In genomic region chr6:131924881-131925474, GRCh38 we compare ENCODE assay signal across 8 cellular contexts. TPM values are rescaled to one million over a fixed set of nuclear protein-coding genes. Genes with fewer than 3 reads are reported as not detected.
A peak's percentile ranks its signal among the peaks of the same experiment; 100 is the strongest.
DNase-seq lines count a peak whose midpoint lies in the region; ATAC-seq and TF ChIP-seq lines count a peak whose summit lies in the region.

No MANE protein-coding gene starts in this region.

- H3K36me3 ChIP-seq in Karpas-422 (ENCODE audit: insufficient read depth, low read length) (no peaks in the 10 kb centered on the region), aorta (ENCODE audit: control insufficient read depth in 1 of 2, insufficient read depth in 2 of 2, low read length in 1 of 2) (no peaks in the 10 kb centered on the region)

- H3K27me3 Mint-ChIP-seq in stimulated activated naive CD8-positive, alpha-beta T cell treated with anti-CD3 and anti-CD28 coated beads, Interleukin-15, amount 100 ng/mL, for 72 hours, result peaks cover 11% of the 10 kb centered on the region

- DNase-seq in COR-L47 (lab: John Stamatoyannopoulos, UW), result peak; percentile 32
- peak; percentile 64 for DNase-seq in Karpas-422
- DNase-seq in iPS-NIHi7 (ENCODE audit: extremely low spot score), result peak; percentile 24
- no peak for DNase-seq in aorta
- DNase-seq in stimulated activated naive CD8-positive, alpha-beta T cell treated with anti-CD3 and anti-CD28 coated beads, Interleukin-15, amount 100 ng/mL, for 72 hours, result no peak
- no peak for DNase-seq in NCI-H510A (lab: John Stamatoyannopoulos, UW)

- H3K4me2 ChIP-seq in Karpas-422 (ENCODE audit: low read depth, low read length, poor library complexity, severe bottlenecking), result no peak overlapping the region

- H3K4me3 ChIP-seq in Karpas-422 (ENCODE audit: low read length) (no peak overlapping the region), aorta (ENCODE audit: low read length in 2 of 2) (no peak overlapping the region)

- peak; percentile 56 for ATAC-seq in aorta (ENCODE audit: low FRiP score)
- ATAC-seq in stimulated activated naive CD8-positive, alpha-beta T cell treated with anti-CD3 and anti-CD28 coated beads, Interleukin-15, amount 100 ng/mL, for 72 hours, result no peak
- no peak for ATAC-seq in HG03097 (IDR thresholded peaks at IDR 0.05; ENCODE audit: low FRiP score, unreplicated experiment)

- no peaks in the 10 kb centered on the region for H3K4me1 Mint-ChIP-seq in stimulated activated naive CD8-positive, alpha-beta T cell treated with anti-CD3 and anti-CD28 coated beads, Interleukin-15, amount 100 ng/mL, for 72 hours

- no peak overlapping the region for H3K27ac Mint-ChIP-seq in stimulated activated naive CD8-positive, alpha-beta T cell treated with anti-CD3 and anti-CD28 coated beads, Interleukin-15, amount 100 ng/mL, for 72 hours

- 12 to 14% methylated on average over 4 of the region's 4 CpGs for WGBS in aorta, 2 donors

- H3K4me3 Mint-ChIP-seq in stimulated activated naive CD8-positive, alpha-beta T cell treated with anti-CD3 and anti-CD28 coated beads, Interleukin-15, amount 100 ng/mL, for 72 hours, result no peak overlapping the region

- H3K4me1 ChIP-seq in Karpas-422 (ENCODE audit: low read length) (no peaks in the 10 kb centered on the region), aorta (ENCODE audit: control insufficient read depth in 1 of 2, insufficient read depth in 2 of 2, low read length in 2 of 2) (no peaks in the 10 kb centered on the region)

- H3K9me3 ChIP-seq in Karpas-422 (ENCODE audit: low read length) (peaks cover 4% of the 10 kb centered on the region), aorta (ENCODE audit: control insufficient read depth, low read length) (no peaks in the 10 kb centered on the region)

- no peaks in the 10 kb centered on the region for H3K9me3 Mint-ChIP-seq in stimulated activated naive CD8-positive, alpha-beta T cell treated with anti-CD3 and anti-CD28 coated beads, Interleukin-15, amount 100 ng/mL, for 72 hours

- H3K9ac ChIP-seq in Karpas-422 (ENCODE audit: low read length), result no peak overlapping the region

- no peaks in the 10 kb centered on the region for H3K79me2 ChIP-seq in Karpas-422 (ENCODE audit: low read length)

- peak; percentile 74 for TF ChIP-seq CTCF in VCaP (conservative IDR thresholded peaks at IDR 0.05)

- H2AFZ ChIP-seq in Karpas-422 (ENCODE audit: low read length), result no peak overlapping the region

- H3K27me3 ChIP-seq in Karpas-422 (ENCODE audit: low read length) (no peaks in the 10 kb centered on the region), aorta (ENCODE audit: control insufficient read depth in 1 of 2, insufficient read depth in 2 of 2, low read length in 1 of 2) (no peaks in the 10 kb centered on the region)

- H4K20me1 ChIP-seq in Karpas-422 (ENCODE audit: insufficient read depth, low read depth, low read length), result no peaks in the 10 kb centered on the region

- intact Hi-C loops in aorta (cut with DNase I), result loop anchor here (2.0 to 10.0 kb wide), 5 partner anchors 237 to 562 kb away; no protein-coding TSS in a partner anchor

- H3K27ac ChIP-seq in Karpas-422 (ENCODE audit: low read length) (no peak overlapping the region), VCaP (no peak overlapping the region), aorta (ENCODE audit: low read depth in 1 of 2, low read length in 2 of 2) (no peak overlapping the region)

- H3K9me2 ChIP-seq in Karpas-422 (replicated peaks; ENCODE audit: insufficient read depth, low read length), result no peaks in the 10 kb centered on the region

RNA-seq across cellular contexts. Expression of gene CCN2, which starts 26.2 kb away (rescaled TPM):
- not detected in 2 replicates for total RNA-seq in Karpas-422 (2014; rRNA removed; shearing (Covaris generic); ENCODE audit: low replicate concordance)
- 1,000 to 10,000 TPM in 1 of 2 donors, 100 to 1,000 TPM in 1; 588 to 1,507 TPM for total RNA-seq in aorta
- polyA plus RNA-seq in aorta, result 100 to 1,000 TPM; 221 to 957 TPM

Comparison
In these comparisons a context has a peak if more than half of its experiments do, and no peak if none do; other contexts are left out.
1. DNase-seq: peak in COR-L47 (single experiment), Karpas-422 (single experiment) and iPS-NIHi7 (single experiment); none in aorta (0 of 2), stimulated activated naive CD8-positive, alpha-beta T cell treated with anti-CD3 and anti-CD28 coated beads, Interleukin-15, amount 100 ng/mL, for 72 hours (0 of 2) and NCI-H510A (single experiment).
2. RNA of gene CCN2, which starts 26.2 kb away (total RNA-seq): 588 to 1,507 TPM in aorta; not detected in Karpas-422; every median in the first group is over 100 times any median in the second.